1 cellular context compared by ENCODE assay signal in the genomic region with DNA sequence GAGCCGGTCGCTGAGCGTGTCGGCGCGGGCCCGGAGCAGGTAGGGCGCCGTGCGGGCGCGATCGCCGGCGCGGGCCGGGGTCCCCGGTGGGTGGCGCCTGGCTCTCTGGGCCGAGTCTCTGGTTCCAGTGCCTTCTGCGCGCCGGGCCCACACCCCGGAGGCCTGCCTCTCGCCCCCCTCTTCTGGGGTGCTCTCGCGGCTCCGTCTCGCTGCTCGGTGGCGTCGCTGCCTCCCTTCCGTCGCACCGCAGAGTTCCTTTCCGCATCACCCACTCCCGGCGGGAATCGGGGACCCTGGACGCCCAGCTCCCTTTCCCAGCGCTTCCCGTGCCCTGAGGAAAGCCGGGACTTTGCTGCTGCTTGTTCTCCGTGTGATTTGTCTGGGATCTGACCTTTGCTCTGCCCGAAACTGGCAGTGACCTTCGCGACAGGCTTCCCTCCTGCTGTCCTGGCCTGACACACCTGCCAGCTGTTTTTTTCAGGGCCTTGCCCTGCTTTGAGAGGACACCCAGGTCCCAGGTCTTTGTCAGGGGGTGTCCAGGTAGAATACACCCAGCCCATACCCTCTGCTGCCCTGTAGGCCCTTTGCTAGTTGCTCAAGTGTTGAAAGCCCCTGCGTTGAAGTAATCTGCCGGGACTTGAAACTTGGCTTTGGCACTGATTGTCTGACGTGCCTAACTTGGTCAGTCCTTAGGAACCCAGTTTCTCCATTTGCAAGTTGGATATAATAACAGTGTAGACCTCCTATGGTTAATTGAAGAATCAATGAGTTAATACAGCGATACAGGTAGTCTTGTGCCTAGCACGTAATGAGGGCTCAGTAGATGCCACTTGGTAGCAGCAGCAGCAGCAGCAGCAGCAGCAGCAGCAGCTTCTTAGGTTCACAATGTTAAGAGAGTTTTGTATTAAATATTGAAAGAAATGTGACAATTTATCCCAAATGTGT.
TF ChIP-seq lines count a peak whose summit lies in the region.

No MANE protein-coding gene starts in this region.

TF ChIP-seq in HepG2, 621 proteins besides CTCF, POLR2A, EP300 and RAD21 (continued from another document and continues in another):
- no peak for TF ChIP-seq SP1 (IDR thresholded peaks at IDR 0.05)
- TF ChIP-seq SP1 (CRISPR knock-in tag; IDR thresholded peaks at IDR 0.05) = no peak
- no peak for TF ChIP-seq BRF2 (CRISPR knock-in tag; IDR thresholded peaks at IDR 0.05)
- no peak for TF ChIP-seq CBX1 (IDR thresholded peaks at IDR 0.05; ENCODE audit: low read depth)
- TF ChIP-seq ZUFSP (CRISPR knock-in tag; IDR thresholded peaks at IDR 0.05; ENCODE audit: borderline replicate concordance) = no peak
- TF ChIP-seq, protein P1, sequence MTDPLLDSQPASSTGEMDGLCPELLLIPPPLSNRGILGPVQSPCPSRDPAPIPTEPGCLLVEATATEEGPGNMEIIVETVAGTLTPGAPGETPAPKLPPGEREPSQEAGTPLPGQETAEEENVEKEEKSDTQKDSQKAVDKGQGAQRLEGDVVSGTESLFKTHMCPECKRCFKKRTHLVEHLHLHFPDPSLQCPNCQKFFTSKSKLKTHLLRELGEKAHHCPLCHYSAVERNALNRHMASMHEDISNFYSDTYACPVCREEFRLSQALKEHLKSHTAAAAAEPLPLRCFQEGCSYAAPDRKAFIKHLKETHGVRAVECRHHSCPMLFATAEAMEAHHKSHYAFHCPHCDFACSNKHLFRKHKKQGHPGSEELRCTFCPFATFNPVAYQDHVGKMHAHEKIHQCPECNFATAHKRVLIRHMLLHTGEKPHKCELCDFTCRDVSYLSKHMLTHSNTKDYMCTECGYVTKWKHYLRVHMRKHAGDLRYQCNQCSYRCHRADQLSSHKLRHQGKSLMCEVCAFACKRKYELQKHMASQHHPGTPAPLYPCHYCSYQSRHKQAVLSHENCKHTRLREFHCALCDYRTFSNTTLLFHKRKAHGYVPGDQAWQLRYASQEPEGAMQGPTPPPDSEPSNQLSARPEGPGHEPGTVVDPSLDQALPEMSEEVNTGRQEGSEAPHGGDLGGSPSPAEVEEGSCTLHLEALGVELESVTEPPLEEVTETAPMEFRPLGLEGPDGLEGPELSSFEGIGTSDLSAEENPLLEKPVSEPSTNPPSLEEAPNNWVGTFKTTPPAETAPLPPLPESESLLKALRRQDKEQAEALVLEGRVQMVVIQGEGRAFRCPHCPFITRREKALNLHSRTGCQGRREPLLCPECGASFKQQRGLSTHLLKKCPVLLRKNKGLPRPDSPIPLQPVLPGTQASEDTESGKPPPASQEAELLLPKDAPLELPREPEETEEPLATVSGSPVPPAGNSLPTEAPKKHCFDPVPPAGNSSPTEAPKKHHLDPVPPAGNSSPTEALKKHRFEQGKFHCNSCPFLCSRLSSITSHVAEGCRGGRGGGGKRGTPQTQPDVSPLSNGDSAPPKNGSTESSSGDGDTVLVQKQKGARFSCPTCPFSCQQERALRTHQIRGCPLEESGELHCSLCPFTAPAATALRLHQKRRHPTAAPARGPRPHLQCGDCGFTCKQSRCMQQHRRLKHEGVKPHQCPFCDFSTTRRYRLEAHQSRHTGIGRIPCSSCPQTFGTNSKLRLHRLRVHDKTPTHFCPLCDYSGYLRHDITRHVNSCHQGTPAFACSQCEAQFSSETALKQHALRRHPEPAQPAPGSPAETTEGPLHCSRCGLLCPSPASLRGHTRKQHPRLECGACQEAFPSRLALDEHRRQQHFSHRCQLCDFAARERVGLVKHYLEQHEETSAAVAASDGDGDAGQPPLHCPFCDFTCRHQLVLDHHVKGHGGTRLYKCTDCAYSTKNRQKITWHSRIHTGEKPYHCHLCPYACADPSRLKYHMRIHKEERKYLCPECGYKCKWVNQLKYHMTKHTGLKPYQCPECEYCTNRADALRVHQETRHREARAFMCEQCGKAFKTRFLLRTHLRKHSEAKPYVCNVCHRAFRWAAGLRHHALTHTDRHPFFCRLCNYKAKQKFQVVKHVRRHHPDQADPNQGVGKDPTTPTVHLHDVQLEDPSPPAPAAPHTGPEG (CRISPR knock-in tag; IDR thresholded peaks at IDR 0.05) = peak; percentile 54; the same call in 1 of the 2 replicates
- TF ChIP-seq NBN (conservative IDR thresholded peaks at IDR 0.05) = no peak
- TF ChIP-seq ZNF788 (CRISPR knock-in tag; IDR thresholded peaks at IDR 0.05; ENCODE audit: borderline replicate concordance) = no peak
- TF ChIP-seq ETV6 (CRISPR knock-in tag; conservative IDR thresholded peaks at IDR 0.05) = no peak
- TF ChIP-seq, protein P2, sequence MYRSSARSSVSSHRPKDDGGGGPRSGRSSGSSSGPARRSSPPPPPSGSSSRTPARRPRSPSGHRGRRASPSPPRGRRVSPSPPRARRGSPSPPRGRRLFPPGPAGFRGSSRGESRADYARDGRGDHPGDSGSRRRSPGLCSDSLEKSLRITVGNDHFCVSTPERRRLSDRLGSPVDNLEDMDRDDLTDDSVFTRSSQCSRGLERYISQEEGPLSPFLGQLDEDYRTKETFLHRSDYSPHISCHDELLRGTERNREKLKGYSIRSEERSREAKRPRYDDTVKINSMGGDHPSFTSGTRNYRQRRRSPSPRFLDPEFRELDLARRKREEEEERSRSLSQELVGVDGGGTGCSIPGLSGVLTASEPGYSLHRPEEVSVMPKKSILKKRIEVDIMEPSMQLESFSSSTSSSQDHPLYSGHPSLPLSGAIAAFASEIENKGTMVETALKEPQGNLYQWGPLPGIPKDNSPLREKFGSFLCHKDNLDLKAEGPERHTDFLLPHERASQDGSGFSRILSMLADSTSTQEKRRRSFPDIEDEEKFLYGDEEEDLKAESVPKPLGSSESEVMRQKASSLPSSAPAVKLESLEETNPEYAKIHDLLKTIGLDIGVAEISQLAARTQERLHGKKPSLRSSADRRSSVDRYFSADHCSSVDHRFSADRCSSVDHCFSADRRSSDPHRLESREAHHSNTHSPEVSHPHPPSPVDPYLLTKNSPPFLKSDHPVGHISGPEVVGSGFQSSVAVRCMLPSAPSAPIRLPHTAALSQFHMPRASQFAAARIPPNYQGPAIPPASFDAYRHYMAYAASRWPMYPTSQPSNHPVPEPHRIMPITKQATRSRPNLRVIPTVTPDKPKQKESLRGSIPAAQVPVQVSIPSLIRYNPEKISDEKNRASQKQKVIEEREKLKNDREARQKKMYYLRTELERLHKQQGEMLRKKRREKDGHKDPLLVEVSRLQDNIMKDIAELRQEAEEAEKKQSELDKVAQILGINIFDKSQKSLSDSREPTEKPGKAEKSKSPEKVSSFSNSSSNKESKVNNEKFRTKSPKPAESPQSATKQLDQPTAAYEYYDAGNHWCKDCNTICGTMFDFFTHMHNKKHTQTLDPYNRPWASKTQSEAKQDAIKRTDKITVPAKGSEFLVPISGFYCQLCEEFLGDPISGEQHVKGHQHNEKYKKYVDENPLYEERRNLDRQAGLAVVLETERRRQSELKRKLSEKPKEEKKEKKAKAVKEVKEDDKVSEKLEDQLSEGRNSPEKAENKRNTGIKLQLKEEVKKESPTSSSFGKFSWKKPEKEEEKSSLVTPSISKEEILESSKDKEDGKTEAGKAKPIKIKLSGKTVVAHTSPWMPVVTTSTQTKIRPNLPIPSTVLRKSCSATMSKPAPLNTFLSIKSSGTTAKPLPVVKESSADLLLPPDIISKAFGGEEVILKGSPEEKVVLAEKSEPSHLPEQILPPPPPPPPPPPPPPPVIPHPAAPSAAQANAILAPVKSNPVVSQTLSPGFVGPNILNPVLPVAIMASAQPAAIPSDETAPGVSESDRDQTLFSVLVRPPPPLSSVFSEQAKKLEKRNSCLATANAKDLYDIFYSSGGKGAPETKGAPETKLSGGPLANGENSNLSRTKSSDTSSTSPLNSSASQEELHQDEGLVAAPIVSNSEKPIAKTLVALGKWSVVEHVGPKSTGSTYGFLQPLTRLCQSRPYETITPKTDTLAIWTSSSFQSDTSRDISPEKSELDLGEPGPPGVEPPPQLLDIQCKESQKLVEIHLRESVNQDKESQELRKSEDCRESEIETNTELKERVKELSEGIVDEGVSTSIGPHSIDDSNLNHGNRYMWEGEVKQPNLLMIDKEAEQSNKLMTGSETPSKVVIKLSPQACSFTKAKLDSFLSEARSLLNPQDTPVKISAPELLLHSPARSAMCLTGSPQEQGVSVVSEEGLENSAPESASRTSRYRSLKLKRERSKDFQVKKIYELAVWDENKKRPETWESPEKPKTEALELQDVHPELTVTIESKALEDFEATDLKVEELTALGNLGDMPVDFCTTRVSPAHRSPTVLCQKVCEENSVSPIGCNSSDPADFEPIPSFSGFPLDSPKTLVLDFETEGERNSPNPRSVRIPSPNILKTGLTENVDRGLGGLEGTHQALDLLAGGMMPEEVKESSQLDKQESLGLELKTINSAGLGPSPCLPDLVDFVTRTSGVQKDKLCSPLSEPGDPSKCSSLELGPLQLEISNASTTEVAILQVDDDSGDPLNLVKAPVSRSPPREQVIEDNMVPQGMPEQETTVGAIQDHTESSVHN (CRISPR knock-in tag; IDR thresholded peaks at IDR 0.05) = no peak
- peak; percentile 73 for TF ChIP-seq ZNF883 (CRISPR knock-in tag; IDR thresholded peaks at IDR 0.05; ENCODE audit: not compliant biosample characterization)
- TF ChIP-seq TSC22D2 (CRISPR knock-in tag; IDR thresholded peaks at IDR 0.05; ENCODE audit: borderline replicate concordance) = no peak
- TF ChIP-seq ZNF816 (CRISPR knock-in tag; IDR thresholded peaks at IDR 0.05; ENCODE audit: borderline replicate concordance) = 0 out of 2 replicates have a peak, but pooled peaks have one; percentile 37
- TF ChIP-seq, protein P3, sequence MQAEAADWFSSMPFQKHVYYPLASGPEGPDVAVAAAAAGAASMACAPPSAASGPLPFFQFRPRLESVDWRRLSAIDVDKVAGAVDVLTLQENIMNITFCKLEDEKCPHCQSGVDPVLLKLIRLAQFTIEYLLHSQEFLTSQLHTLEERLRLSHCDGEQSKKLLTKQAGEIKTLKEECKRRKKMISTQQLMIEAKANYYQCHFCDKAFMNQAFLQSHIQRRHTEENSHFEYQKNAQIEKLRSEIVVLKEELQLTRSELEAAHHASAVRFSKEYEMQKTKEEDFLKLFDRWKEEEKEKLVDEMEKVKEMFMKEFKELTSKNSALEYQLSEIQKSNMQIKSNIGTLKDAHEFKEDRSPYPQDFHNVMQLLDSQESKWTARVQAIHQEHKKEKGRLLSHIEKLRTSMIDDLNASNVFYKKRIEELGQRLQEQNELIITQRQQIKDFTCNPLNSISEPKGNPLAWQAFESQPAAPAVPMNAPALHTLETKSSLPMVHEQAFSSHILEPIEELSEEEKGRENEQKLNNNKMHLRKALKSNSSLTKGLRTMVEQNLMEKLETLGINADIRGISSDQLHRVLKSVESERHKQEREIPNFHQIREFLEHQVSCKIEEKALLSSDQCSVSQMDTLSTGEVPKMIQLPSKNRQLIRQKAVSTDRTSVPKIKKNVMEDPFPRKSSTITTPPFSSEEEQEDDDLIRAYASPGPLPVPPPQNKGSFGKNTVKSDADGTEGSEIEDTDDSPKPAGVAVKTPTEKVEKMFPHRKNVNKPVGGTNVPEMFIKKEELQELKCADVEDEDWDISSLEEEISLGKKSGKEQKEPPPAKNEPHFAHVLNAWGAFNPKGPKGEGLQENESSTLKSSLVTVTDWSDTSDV (CRISPR knock-in tag; IDR thresholded peaks at IDR 0.05) = no peak
- TF ChIP-seq KDM1A (CRISPR knock-in tag; IDR thresholded peaks at IDR 0.05) = no peak
- TF ChIP-seq YEATS2 (CRISPR knock-in tag; IDR thresholded peaks at IDR 0.05; ENCODE audit: borderline replicate concordance) = no peak; the same call in 1 of the 2 replicates
- TF ChIP-seq ZNF768 (CRISPR knock-in tag; IDR thresholded peaks at IDR 0.05) = no peak
- TF ChIP-seq, protein P4, sequence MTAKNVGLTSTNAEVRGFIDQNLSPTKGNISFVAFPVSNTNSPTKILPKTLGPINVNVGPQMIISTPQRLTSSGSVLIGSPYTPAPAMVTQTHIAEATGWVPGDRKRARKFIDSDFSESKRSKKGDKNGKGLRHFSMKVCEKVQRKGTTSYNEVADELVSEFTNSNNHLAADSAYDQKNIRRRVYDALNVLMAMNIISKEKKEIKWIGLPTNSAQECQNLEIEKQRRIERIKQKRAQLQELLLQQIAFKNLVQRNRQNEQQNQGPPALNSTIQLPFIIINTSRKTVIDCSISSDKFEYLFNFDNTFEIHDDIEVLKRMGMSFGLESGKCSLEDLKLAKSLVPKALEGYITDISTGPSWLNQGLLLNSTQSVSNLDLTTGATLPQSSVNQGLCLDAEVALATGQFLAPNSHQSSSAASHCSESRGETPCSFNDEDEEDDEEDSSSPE (CRISPR knock-in tag; IDR thresholded peaks at IDR 0.05) = no peak
- TF ChIP-seq ZFP90 (CRISPR knock-in tag; IDR thresholded peaks at IDR 0.05; ENCODE audit: borderline replicate concordance) = no peak
- no peak for TF ChIP-seq ATF6 (CRISPR knock-in tag; conservative IDR thresholded peaks at IDR 0.05)
- TF ChIP-seq MED13 (CRISPR knock-in tag; IDR thresholded peaks at IDR 0.05) = no peak
- TF ChIP-seq IRX3 (CRISPR knock-in tag; IDR thresholded peaks at IDR 0.05; ENCODE audit: borderline replicate concordance, low read depth) = no peak
- TF ChIP-seq YEATS4 (CRISPR knock-in tag; IDR thresholded peaks at IDR 0.05; ENCODE audit: borderline replicate concordance) = peak; percentile 14; the same call in 1 of the 2 replicates
- TF ChIP-seq RELA (CRISPR knock-in tag; IDR thresholded peaks at IDR 0.05) = 0 out of 2 replicates have a peak, but pooled peaks have one; percentile 21
- no peak for TF ChIP-seq NFKBIZ (CRISPR knock-in tag; IDR thresholded peaks at IDR 0.05)
